ENCODE assay signal across 18 cellular contexts in the genomic region with DNA sequence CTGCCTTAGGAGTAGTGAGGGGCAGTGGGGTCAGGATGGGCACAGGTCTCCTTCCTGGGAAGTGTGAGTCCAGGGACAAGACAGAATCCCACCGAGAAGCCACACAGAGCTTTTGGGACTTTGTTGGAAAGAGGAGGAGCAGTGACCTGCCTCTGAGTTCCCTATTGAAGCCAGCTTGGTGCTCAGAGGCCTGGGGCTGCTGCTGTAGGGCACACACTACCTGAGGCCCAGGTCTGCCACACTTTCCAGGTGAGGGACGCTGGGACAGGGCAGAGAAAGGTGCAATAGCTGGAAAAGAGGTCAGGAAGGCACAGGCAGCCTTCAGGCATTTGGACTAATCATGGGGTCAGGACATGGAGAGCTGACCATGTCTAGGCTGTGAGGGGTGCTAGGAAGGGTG.
A peak's percentile ranks its signal among the peaks of the same experiment; 100 is the strongest.
DNase-seq lines count a peak whose midpoint lies in the region; ATAC-seq and TF ChIP-seq lines count a peak whose summit lies in the region.
"Had no signal": no experiment of that assay in that cellular context is flagged by ENCODE, and none has a peak within 500 bp of the region (broad histone marks: within the 10 kb centered on the region; RNA-seq: fewer than 3 reads in every experiment).

No MANE protein-coding gene starts in this region.

- H3K36me3 ChIP-seq in WERI-Rb-1: no peaks in the 10 kb centered on the region

- no peaks in the 10 kb centered on the region for H3K9me3 ChIP-seq in WERI-Rb-1 (ENCODE audit: severe bottlenecking)

- H3K36me3 Mint-ChIP-seq in type B pancreatic cell: no peaks in the 10 kb centered on the region
- H3K36me3 Mint-ChIP-seq: CD4-positive, alpha-beta memory T cell had no signal

- no peaks in the 10 kb centered on the region for H3K9me3 Mint-ChIP-seq in type B pancreatic cell

- H3K27me3 ChIP-seq in WERI-Rb-1 (ENCODE audit: insufficient read depth, low read depth, severe bottlenecking) (no peaks in the 10 kb centered on the region), foreskin keratinocyte (no peaks in the 10 kb centered on the region)

- no peak overlapping the region for H3K4me3 ChIP-seq in WERI-Rb-1 (ENCODE audit: low read depth, low read length)

- H3K4me1 ChIP-seq in foreskin keratinocyte: no peaks in the 10 kb centered on the region

- no peak for ATAC-seq in Right ventricle myocardium inferior
- no peak for ATAC-seq in HG03521 (IDR thresholded peaks at IDR 0.05; ENCODE audit: unreplicated experiment)
- no peak for ATAC-seq in foreskin keratinocyte
- ATAC-seq: PC-3 had no signal

- no peak overlapping the region for H3K27ac Mint-ChIP-seq in type B pancreatic cell
- H3K27ac Mint-ChIP-seq: CD4-positive, alpha-beta memory T cell had no signal

- DNase-seq in cardiac septum (ENCODE audit: low spot score) (peak; percentile 59), Right ventricle myocardium inferior (ENCODE audit: missing footprints) (no peak), WERI-Rb-1 (peak; percentile 1), islet precursor cell (peak; percentile 43), type B pancreatic cell (ENCODE audit: extremely low spot score, unreplicated experiment) (peak; percentile 55), foreskin keratinocyte (no peak), NCI-H146 treated with DMSO at 0.1 percent for 48 hours (lab: John Stamatoyannopoulos, UW; ENCODE audit: unreplicated experiment) (no peak)
- DNase-seq: CD4-positive, alpha-beta memory T cell; DND-41; GF-D8; HCEC 1CT; KG1; NCI-H1048; NCI-H146; NCI-H345; NCI-H748 treated with DMSO at 0.1 percent for 48 hours; PC-3 had no signal

- no peaks in the 10 kb centered on the region for H3K27me3 Mint-ChIP-seq in type B pancreatic cell

- TF ChIP-seq CTCF in WERI-Rb-1 (IDR thresholded peaks at IDR 0.05; ENCODE audit: low read depth, low read length) (no peak), type B pancreatic cell (conservative IDR thresholded peaks at IDR 0.05) (no peak), foreskin keratinocyte (conservative IDR thresholded peaks at IDR 0.05) (no peak)

- intact Hi-C loops in cardiac septum (cut with DNase I): loop anchor here (2.0 kb wide), 1 partner anchor 67 kb away; a partner anchor contains a TSS
- intact Hi-C loops in Right ventricle myocardium inferior (cut with DNase I): loop anchor here (2.0 kb wide), 2 partner anchors 35 to 63 kb away; no protein-coding TSS in a partner anchor

- no peak overlapping the region for H3K4me3 Mint-ChIP-seq in type B pancreatic cell
- H3K4me3 Mint-ChIP-seq: CD4-positive, alpha-beta memory T cell had no signal

- H3K4me1 Mint-ChIP-seq in type B pancreatic cell (ENCODE audit: unreplicated experiment): peaks cover 4% of the 10 kb centered on the region
- H3K4me1 Mint-ChIP-seq: CD4-positive, alpha-beta memory T cell had no signal

- H3K27ac ChIP-seq in WERI-Rb-1 (no peak overlapping the region), foreskin keratinocyte (no peak overlapping the region)

Comparison
In these comparisons a context has a peak if more than half of its experiments do, and no peak if none do; other contexts are left out.
1. DNase-seq: peak in cardiac septum (single experiment), WERI-Rb-1 (single experiment), islet precursor cell (single experiment) and type B pancreatic cell (single experiment); none in Right ventricle myocardium inferior (single experiment), foreskin keratinocyte (0 of 2) and NCI-H146 treated with DMSO at 0.1 percent for 48 hours (single experiment).